In genomic region chr9:15510789-15511575, GRCh38 we compare ENCODE assay signal across 1 cellular context.
A peak's percentile ranks its signal among the peaks of the same experiment; 100 is the strongest.
TF ChIP-seq lines count a peak whose summit lies in the region.

PSIP1 (minus strand) TSS chr9:15510970; CDS start chr9:15510188, 782 bp downstream.

TF ChIP-seq in K562, 482 proteins besides CTCF, POLR2A, EP300 and RAD21 (continued from another document and continues in another):
- TF ChIP-seq, protein P1, sequence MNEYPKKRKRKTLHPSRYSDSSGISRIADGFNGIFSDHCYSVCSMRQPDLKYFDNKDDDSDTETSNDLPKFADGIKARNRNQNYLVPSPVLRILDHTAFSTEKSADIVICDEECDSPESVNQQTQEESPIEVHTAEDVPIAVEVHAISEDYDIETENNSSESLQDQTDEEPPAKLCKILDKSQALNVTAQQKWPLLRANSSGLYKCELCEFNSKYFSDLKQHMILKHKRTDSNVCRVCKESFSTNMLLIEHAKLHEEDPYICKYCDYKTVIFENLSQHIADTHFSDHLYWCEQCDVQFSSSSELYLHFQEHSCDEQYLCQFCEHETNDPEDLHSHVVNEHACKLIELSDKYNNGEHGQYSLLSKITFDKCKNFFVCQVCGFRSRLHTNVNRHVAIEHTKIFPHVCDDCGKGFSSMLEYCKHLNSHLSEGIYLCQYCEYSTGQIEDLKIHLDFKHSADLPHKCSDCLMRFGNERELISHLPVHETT (CRISPR knock-in tag; conservative IDR thresholded peaks at IDR 0.05 in 1 of 2, IDR thresholded peaks at IDR 0.05 in 1 of 2) = peak in 1 of 2 experiments; percentile 54; a peak in 1 of 4 replicates
- TF ChIP-seq PHF8 (IDR thresholded peaks at IDR 0.05; ENCODE audit: borderline replicate concordance, low read length) (peak; percentile 87; the same call in 1 of the 2 replicates), LEF1 (IDR thresholded peaks at IDR 0.05) (peak; percentile 29; the same call in 1 of the 2 replicates), PRMT5 (CRISPR knock-in tag; IDR thresholded peaks at IDR 0.05) (no peak), CBFA2T3 (IDR thresholded peaks at IDR 0.05) (0 out of 2 replicates have a peak, but pooled peaks have one; percentile 11), FOXK2 (conservative IDR thresholded peaks at IDR 0.05 in 1 of 2, IDR thresholded peaks at IDR 0.05 in 1 of 2; ENCODE audit: low read depth in 2 of 2) (peak; percentile 80 to 100), SRSF1 (IDR thresholded peaks at IDR 0.05; ENCODE audit: low read depth, low read length) (no peak), ZNF175 (CRISPR knock-in tag; IDR thresholded peaks at IDR 0.05; ENCODE audit: low read depth) (no peak; the same call in 1 of the 2 replicates), PRPF4 (IDR thresholded peaks at IDR 0.05; ENCODE audit: insufficient read depth, low read depth, low read length, poor library complexity, severe bottlenecking) (no peak), NEUROD1 (IDR thresholded peaks at IDR 0.05; ENCODE audit: borderline replicate concordance, low read depth, low read length, partially characterized antibody) (peak; percentile 17), SREBF1 (IDR thresholded peaks at IDR 0.05; ENCODE audit: borderline replicate concordance, low read depth, low read length) (peak; percentile 83), MAFF (IDR thresholded peaks at IDR 0.05; ENCODE audit: low read length) (peak; percentile 65; the same call in 1 of the 2 replicates), SAP30 (IDR thresholded peaks at IDR 0.05; ENCODE audit: borderline replicate concordance, insufficient read depth, low read depth, low read length, poor library complexity, severe bottlenecking) (no peak), XRCC4 (IDR thresholded peaks at IDR 0.05; ENCODE audit: extremely low read depth, insufficient read depth, insufficient read length) (no peak), ZBTB7A (IDR thresholded peaks at IDR 0.05; ENCODE audit: borderline replicate concordance, control insufficient read depth, low read depth, low read length) (peak; percentile 6; the same call in 1 of the 2 replicates), ZNF740 (CRISPR knock-in tag; IDR thresholded peaks at IDR 0.05) (peak; percentile 89), ZNF740 (tag; IDR thresholded peaks at IDR 0.05) (no peak), RBM25 (IDR thresholded peaks at IDR 0.05; ENCODE audit: low read depth, low read length, severe bottlenecking) (no peak), E2F3 (CRISPR knock-in tag; IDR thresholded peaks at IDR 0.05) (no peak), PRDM10 (IDR thresholded peaks at IDR 0.05; ENCODE audit: partially characterized antibody) (peak; percentile 100), RBBP5 (IDR thresholded peaks at IDR 0.05; ENCODE audit: borderline replicate concordance, insufficient read depth, low read length, poor library complexity, severe bottlenecking) (peak; percentile 87), NBN (IDR thresholded peaks at IDR 0.05; ENCODE audit: low read depth) (peak; percentile 27; the same call in 1 of the 2 replicates), CXXC5 (CRISPR knock-in tag; IDR thresholded peaks at IDR 0.05) (peak; percentile 82), GABPA (tag; conservative IDR thresholded peaks at IDR 0.05; ENCODE audit: low read depth) (peak; percentile 58), GTF2A2 (tag; IDR thresholded peaks at IDR 0.05) (no peak), ZSCAN29 (IDR thresholded peaks at IDR 0.05) (peak; percentile 67; the same call in 1 of the 2 replicates), ZNF699 (CRISPR knock-in tag; IDR thresholded peaks at IDR 0.05; ENCODE audit: insufficient replicate concordance) (no peak), TCF7L2 (IDR thresholded peaks at IDR 0.05; ENCODE audit: low read depth, low read length) (peak; percentile 90), TBP (optimal IDR thresholded peaks at IDR 0.05; ENCODE audit: low read depth, low read length) (peak; percentile 77), ZNF592 (IDR thresholded peaks at IDR 0.05) (no peak), SIN3A (IDR thresholded peaks at IDR 0.05; ENCODE audit: borderline replicate concordance in 2 of 2, control insufficient read depth in 1 of 2, low read depth in 2 of 2, low read length in 2 of 2) (0 out of 4 replicates have a peak, but pooled peaks have one; percentile 19 to 26), HDAC3 (IDR thresholded peaks at IDR 0.05; ENCODE audit: borderline replicate concordance, partially characterized antibody) (peak; percentile 81), ZNF431 (CRISPR knock-in tag; IDR thresholded peaks at IDR 0.05) (no peak), ZNF174 (CRISPR knock-in tag; IDR thresholded peaks at IDR 0.05) (no peak), SIX5 (IDR thresholded peaks at IDR 0.05; ENCODE audit: borderline replicate concordance in 1 of 2, insufficient read depth in 1 of 2, low read depth in 1 of 2, low read length in 2 of 2) (peak; percentile 16 to 36; a peak in 2 of 4 replicates), CBX1 (IDR thresholded peaks at IDR 0.05; ENCODE audit: low read depth) (peak; percentile 59; the same call in 1 of the 2 replicates), MYC (IDR thresholded peaks at IDR 0.05; ENCODE audit: low read depth, low read length) (peak; percentile 34), MYC (CRISPR knock-in tag; IDR thresholded peaks at IDR 0.05; ENCODE audit: borderline replicate concordance, low read depth) (no peak), HDAC1 (IDR thresholded peaks at IDR 0.05) (peak in 1 of 2 experiments; percentile 14; a peak in 1 of 4 replicates), SMARCA5 (IDR thresholded peaks at IDR 0.05) (no peak)
- TF ChIP-seq, protein P2, sequence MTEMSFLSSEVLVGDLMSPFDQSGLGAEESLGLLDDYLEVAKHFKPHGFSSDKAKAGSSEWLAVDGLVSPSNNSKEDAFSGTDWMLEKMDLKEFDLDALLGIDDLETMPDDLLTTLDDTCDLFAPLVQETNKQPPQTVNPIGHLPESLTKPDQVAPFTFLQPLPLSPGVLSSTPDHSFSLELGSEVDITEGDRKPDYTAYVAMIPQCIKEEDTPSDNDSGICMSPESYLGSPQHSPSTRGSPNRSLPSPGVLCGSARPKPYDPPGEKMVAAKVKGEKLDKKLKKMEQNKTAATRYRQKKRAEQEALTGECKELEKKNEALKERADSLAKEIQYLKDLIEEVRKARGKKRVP (CRISPR knock-in tag; IDR thresholded peaks at IDR 0.05) = no peak
- TF ChIP-seq, protein P3, sequence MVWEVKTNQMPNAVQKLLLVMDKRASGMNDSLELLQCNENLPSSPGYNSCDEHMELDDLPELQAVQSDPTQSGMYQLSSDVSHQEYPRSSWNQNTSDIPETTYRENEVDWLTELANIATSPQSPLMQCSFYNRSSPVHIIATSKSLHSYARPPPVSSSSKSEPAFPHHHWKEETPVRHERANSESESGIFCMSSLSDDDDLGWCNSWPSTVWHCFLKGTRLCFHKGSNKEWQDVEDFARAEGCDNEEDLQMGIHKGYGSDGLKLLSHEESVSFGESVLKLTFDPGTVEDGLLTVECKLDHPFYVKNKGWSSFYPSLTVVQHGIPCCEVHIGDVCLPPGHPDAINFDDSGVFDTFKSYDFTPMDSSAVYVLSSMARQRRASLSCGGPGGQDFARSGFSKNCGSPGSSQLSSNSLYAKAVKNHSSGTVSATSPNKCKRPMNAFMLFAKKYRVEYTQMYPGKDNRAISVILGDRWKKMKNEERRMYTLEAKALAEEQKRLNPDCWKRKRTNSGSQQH (CRISPR knock-in tag; IDR thresholded peaks at IDR 0.05) = no peak
- TF ChIP-seq, protein P4, sequence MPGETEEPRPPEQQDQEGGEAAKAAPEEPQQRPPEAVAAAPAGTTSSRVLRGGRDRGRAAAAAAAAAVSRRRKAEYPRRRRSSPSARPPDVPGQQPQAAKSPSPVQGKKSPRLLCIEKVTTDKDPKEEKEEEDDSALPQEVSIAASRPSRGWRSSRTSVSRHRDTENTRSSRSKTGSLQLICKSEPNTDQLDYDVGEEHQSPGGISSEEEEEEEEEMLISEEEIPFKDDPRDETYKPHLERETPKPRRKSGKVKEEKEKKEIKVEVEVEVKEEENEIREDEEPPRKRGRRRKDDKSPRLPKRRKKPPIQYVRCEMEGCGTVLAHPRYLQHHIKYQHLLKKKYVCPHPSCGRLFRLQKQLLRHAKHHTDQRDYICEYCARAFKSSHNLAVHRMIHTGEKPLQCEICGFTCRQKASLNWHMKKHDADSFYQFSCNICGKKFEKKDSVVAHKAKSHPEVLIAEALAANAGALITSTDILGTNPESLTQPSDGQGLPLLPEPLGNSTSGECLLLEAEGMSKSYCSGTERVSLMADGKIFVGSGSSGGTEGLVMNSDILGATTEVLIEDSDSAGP (CRISPR knock-in tag; IDR thresholded peaks at IDR 0.05) = no peak
- TF ChIP-seq, protein P5, sequence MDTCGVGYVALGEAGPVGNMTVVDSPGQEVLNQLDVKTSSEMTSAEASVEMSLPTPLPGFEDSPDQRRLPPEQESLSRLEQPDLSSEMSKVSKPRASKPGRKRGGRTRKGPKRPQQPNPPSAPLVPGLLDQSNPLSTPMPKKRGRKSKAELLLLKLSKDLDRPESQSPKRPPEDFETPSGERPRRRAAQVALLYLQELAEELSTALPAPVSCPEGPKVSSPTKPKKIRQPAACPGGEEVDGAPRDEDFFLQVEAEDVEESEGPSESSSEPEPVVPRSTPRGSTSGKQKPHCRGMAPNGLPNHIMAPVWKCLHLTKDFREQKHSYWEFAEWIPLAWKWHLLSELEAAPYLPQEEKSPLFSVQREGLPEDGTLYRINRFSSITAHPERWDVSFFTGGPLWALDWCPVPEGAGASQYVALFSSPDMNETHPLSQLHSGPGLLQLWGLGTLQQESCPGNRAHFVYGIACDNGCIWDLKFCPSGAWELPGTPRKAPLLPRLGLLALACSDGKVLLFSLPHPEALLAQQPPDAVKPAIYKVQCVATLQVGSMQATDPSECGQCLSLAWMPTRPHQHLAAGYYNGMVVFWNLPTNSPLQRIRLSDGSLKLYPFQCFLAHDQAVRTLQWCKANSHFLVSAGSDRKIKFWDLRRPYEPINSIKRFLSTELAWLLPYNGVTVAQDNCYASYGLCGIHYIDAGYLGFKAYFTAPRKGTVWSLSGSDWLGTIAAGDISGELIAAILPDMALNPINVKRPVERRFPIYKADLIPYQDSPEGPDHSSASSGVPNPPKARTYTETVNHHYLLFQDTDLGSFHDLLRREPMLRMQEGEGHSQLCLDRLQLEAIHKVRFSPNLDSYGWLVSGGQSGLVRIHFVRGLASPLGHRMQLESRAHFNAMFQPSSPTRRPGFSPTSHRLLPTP (IDR thresholded peaks at IDR 0.05; ENCODE audit: borderline replicate concordance, extremely low read depth, insufficient read length) = no peak
- TF ChIP-seq, protein P6, sequence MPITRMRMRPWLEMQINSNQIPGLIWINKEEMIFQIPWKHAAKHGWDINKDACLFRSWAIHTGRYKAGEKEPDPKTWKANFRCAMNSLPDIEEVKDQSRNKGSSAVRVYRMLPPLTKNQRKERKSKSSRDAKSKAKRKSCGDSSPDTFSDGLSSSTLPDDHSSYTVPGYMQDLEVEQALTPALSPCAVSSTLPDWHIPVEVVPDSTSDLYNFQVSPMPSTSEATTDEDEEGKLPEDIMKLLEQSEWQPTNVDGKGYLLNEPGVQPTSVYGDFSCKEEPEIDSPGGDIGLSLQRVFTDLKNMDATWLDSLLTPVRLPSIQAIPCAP (CRISPR knock-in tag; IDR thresholded peaks at IDR 0.05; ENCODE audit: borderline replicate concordance) = no peak
